Comparison of ENCODE assay signal across 1 cellular context in the genomic region with DNA sequence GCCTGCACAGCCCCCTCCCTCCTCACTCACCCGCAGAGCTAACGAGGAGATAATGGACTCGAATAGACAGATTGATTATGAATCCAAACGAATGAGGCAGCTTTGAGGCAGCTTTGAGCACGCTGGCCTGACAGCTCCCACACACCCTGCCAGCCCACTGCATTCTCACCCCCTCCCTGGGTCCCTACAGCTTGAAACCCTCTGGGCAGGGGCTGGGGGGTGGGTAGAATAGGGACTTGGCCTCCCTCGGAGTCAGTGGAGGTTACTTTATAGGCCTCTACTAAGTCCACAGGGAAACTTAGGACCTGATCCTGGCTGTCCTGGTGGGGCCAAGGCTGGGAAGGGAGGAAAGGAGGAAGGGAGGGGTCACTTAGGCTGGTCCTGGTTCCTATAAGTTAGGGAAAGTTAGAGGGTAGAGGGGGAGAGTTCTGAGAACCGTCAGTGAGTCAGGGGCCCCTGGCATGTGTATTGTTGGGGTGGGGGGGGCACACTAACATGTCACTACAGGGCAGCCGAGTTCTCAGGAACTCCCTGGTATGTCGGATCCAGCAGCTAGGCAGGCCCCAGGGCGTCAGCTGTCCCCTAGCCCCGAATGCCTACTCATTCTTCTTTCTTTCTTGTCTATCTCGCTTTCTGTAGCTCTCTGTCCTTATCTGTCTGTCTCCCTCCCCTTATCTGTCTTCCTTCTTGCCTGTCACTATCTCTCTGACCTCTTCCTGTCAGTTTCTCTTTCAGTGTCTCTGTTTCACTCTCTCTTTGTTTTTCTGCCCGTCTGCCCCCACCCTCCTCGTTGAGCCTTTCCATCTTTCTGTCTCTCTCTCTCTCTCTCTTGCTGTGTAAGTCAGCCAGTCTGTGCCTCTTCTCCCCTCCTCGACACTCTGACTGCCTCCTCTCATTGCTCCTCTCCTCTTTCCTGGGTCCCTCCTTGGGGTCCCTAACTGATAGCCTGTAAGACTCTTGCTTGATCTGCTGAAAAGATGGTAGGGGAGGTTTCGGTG.
TF ChIP-seq lines count a peak whose summit lies in the region.

No MANE protein-coding gene starts in this region.

TF ChIP-seq in K562, 482 proteins besides CTCF, POLR2A, EP300 and RAD21 (continued from another document):
- TF ChIP-seq RHOXF2B (CRISPR knock-in tag; conservative IDR thresholded peaks at IDR 0.05) (no peak), NEUROD1 (IDR thresholded peaks at IDR 0.05; ENCODE audit: borderline replicate concordance, low read depth, low read length, partially characterized antibody) (peak; percentile 25), ELF4 (CRISPR knock-in tag; IDR thresholded peaks at IDR 0.05) (no peak; the same call in none of the 2 replicates), SREBF2 (CRISPR knock-in tag; IDR thresholded peaks at IDR 0.05) (no peak), MIER1 (IDR thresholded peaks at IDR 0.05; ENCODE audit: low read depth) (no peak), ZNF165 (CRISPR knock-in tag; IDR thresholded peaks at IDR 0.05; ENCODE audit: borderline replicate concordance) (no peak), ZNF282 (CRISPR knock-in tag; IDR thresholded peaks at IDR 0.05) (no peak), JUNB (CRISPR knock-in tag; conservative IDR thresholded peaks at IDR 0.05) (no peak), BDP1 (IDR thresholded peaks at IDR 0.05; ENCODE audit: insufficient read depth, insufficient read length) (no peak), KDM1A (IDR thresholded peaks at IDR 0.05) (peak; percentile 82 to 86), ZC3H4 (CRISPR knock-in tag; IDR thresholded peaks at IDR 0.05; ENCODE audit: borderline replicate concordance) (no peak), IFI16 (CRISPR knock-in tag; IDR thresholded peaks at IDR 0.05) (no peak), L3MBTL2 (IDR thresholded peaks at IDR 0.05) (0 out of 2 replicates have a peak, but pooled peaks have one; percentile 11), SNRNP70 (optimal IDR thresholded peaks at IDR 0.05; ENCODE audit: low read depth, low read length) (no peak), FOS (IDR thresholded peaks at IDR 0.05; ENCODE audit: extremely low read depth, insufficient read length) (no peak), TSC22D4 (tag; IDR thresholded peaks at IDR 0.05) (no peak)
- TF ChIP-seq, protein P1, sequence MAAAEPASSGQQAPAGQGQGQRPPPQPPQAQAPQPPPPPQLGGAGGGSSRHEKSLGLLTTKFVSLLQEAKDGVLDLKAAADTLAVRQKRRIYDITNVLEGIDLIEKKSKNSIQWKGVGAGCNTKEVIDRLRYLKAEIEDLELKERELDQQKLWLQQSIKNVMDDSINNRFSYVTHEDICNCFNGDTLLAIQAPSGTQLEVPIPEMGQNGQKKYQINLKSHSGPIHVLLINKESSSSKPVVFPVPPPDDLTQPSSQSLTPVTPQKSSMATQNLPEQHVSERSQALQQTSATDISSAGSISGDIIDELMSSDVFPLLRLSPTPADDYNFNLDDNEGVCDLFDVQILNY (CRISPR knock-in tag; IDR thresholded peaks at IDR 0.05), result no peak
- TF ChIP-seq, protein P2, sequence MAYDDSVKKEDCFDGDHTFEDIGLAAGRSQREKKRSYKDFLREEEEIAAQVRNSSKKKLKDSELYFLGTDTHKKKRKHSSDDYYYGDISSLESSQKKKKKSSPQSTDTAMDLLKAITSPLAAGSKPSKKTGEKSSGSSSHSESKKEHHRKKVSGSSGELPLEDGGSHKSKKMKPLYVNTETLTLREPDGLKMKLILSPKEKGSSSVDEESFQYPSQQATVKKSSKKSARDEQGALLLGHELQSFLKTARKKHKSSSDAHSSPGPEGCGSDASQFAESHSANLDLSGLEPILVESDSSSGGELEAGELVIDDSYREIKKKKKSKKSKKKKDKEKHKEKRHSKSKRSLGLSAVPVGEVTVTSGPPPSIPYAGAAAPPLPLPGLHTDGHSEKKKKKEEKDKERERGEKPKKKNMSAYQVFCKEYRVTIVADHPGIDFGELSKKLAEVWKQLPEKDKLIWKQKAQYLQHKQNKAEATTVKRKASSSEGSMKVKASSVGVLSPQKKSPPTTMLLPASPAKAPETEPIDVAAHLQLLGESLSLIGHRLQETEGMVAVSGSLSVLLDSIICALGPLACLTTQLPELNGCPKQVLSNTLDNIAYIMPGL (CRISPR knock-in tag; IDR thresholded peaks at IDR 0.05), result no peak
- TF ChIP-seq, protein P3, sequence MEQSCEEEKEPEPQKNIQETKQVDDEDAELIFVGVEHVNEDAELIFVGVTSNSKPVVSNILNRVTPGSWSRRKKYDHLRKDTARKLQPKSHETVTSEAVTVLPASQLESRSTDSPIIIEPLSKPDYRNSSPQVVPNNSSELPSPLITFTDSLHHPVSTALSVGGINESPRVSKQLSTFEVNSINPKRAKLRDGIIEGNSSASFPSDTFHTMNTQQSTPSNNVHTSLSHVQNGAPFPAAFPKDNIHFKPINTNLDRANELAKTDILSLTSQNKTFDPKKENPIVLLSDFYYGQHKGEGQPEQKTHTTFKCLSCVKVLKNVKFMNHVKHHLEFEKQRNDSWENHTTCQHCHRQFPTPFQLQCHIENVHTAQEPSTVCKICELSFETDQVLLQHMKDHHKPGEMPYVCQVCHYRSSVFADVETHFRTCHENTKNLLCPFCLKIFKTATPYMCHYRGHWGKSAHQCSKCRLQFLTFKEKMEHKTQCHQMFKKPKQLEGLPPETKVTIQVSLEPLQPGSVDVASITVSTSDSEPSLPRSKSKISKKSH (CRISPR knock-in tag; IDR thresholded peaks at IDR 0.05), result no peak
- TF ChIP-seq, protein P4, sequence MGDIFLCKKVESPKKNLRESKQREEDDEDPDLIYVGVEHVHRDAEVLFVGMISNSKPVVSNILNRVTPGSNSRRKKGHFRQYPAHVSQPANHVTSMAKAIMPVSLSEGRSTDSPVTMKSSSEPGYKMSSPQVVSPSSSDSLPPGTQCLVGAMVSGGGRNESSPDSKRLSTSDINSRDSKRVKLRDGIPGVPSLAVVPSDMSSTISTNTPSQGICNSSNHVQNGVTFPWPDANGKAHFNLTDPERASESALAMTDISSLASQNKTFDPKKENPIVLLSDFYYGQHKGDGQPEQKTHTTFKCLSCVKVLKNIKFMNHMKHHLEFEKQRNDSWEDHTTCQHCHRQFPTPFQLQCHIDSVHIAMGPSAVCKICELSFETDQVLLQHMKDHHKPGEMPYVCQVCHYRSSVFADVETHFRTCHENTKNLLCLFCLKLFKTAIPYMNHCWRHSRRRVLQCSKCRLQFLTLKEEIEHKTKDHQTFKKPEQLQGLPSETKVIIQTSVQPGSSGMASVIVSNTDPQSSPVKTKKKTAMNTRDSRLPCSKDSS (IDR thresholded peaks at IDR 0.05; ENCODE audit: low read depth, partially characterized antibody), result no peak
